14 cellular contexts compared by ENCODE assay signal in the genomic region with DNA sequence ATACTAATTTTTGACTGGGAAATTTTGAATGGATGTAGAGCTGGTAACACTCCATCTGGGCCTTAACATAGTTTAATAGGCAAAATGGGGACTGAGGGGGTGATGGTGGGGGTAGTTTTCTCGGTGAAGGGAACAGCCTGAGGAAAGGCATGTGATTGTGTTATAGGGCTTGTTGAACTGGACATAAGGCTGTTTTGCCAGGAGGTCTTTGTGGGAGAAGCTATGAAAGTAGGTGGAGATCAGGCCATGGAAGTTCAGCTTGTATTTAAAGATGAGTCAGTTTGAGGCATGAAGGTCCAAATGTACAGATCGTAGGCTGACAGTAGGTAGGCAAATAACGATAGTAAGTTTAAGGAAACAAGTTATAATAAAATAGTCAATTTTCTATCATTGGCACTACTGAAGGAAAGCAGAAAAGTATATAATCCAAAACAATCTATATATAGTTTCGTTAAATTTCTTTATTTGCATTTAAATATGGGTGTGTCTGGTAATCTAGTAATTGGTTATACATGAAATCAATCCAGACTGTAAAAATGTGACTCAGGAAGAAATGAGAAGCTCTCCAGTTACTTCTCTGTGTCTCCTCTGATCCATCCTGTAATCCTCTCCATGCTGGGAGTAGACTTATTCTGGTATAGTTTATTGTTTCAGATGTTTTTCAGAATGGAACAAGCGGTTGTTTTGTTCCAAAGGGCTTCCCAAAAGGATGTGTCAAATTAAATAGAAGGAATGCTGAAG. TPM values are rescaled to one million over a fixed set of nuclear protein-coding genes. Genes with fewer than 3 reads are reported as not detected.
DNase-seq lines count a peak whose midpoint lies in the region; ATAC-seq, FAIRE-seq and TF ChIP-seq lines count a peak whose summit lies in the region.
"Had no signal": no experiment of that assay in that cellular context is flagged by ENCODE, and none has a peak within 500 bp of the region (broad histone marks: within the 10 kb centered on the region; RNA-seq: fewer than 3 reads in every experiment).

No MANE protein-coding gene starts in this region.

- no peaks in the 10 kb centered on the region for H3K9me1 ChIP-seq in keratinocyte (ENCODE audit: control insufficient read depth, extremely low read depth, insufficient read depth, low read length)

- ATAC-seq in activated B cell treated with CpG ODN at 0.5 μM for 24 hours (ENCODE audit: low read depth) (no peak), GM21367 (IDR thresholded peaks at IDR 0.05; ENCODE audit: unreplicated experiment) (no peak), GM21786 (IDR thresholded peaks at IDR 0.05; ENCODE audit: unreplicated experiment) (no peak)
- ATAC-seq: lower lobe of right lung had no signal

- H3K27me3 Mint-ChIP-seq in Calu3 (ENCODE audit: unreplicated experiment), result no peaks in the 10 kb centered on the region
- H3K27me3 Mint-ChIP-seq in activated B cell treated with CpG ODN at 0.5 μM for 24 hours, result no peaks in the 10 kb centered on the region

- peak; percentile 76 for FAIRE-seq in keratinocyte (lab: Jason Lieb, UNC)
- FAIRE-seq: H1 had no signal

- H3K9me3 Mint-ChIP-seq in Calu3 (ENCODE audit: low read depth, unreplicated experiment) (no peaks in the 10 kb centered on the region), activated B cell treated with CpG ODN at 0.5 μM for 24 hours (peaks cover 2% of the 10 kb centered on the region)

- no peak overlapping the region for H2AFZ ChIP-seq in ACC112 (ENCODE audit: low read length, unreplicated experiment)
- H2AFZ ChIP-seq in keratinocyte (ENCODE audit: control insufficient read depth, low read length), result no peak overlapping the region

- no peaks in the 10 kb centered on the region for H3K9me3 ChIP-seq in keratinocyte (ENCODE audit: control insufficient read depth, low read depth, low read length)
- H3K9me3 ChIP-seq: lower lobe of right lung had no signal

- no peaks in the 10 kb centered on the region for H4K20me1 ChIP-seq in keratinocyte (ENCODE audit: control insufficient read depth, extremely low read depth, insufficient read depth, low read length)

- H3K79me2 ChIP-seq in ACC112 (ENCODE audit: control insufficient read depth, insufficient read depth, low read length, unreplicated experiment) (peaks cover 72% of the 10 kb centered on the region), keratinocyte (ENCODE audit: control insufficient read depth, insufficient read depth, low read length) (peaks cover 69% of the 10 kb centered on the region)

- no peak for TF ChIP-seq CTCF in Calu3 (IDR thresholded peaks at IDR 0.05; ENCODE audit: unreplicated experiment)
- no peak for TF ChIP-seq CTCF in activated B cell treated with CpG ODN at 0.5 μM for 24 hours (IDR thresholded peaks at IDR 0.05)
- TF ChIP-seq CTCF in keratinocyte (optimal IDR thresholded peaks at IDR 0.05 in 1 of 3, IDR thresholded peaks at IDR 0.05 in 1 of 3, conservative IDR thresholded peaks at IDR 0.05 in 1 of 3; ENCODE audit: extremely low read depth in 1 of 3, insufficient read depth in 2 of 3, low read length in 3 of 3), result no peak

- no peak for DNase-seq in Calu3
- DNase-seq in activated B cell treated with CpG ODN at 0.5 μM for 24 hours, result no peak
- DNase-seq in keratinocyte (ENCODE audit: low read depth, low spot score), result no peak
- no peak for DNase-seq in NCI-H1436 treated with DMSO at 0.1 percent for 48 hours (lab: John Stamatoyannopoulos, UW)
- no peak for DNase-seq in putamen (ENCODE audit: low spot score)
- DNase-seq: lower lobe of right lung; OCI-M1; posterior cingulate gyrus; stimulated activated CD4-positive, alpha-beta T cell treated with anti-CD3 and anti-CD28 coated beads, Interleukin-2, amount 100 ng/mL, for 48 hours; T-helper 9 cell had no signal

- H3K27ac Mint-ChIP-seq in Calu3 (ENCODE audit: unreplicated experiment) (peak overlapping the region; percentile 43), activated B cell treated with CpG ODN at 0.5 μM for 24 hours (peak overlapping the region; percentile 70)

- intact Hi-C loops in Calu3 (cut with micrococcal nuclease; ENCODE audit: unreplicated experiment), result no loop called here
- intact Hi-C loops in activated B cell treated with CpG ODN at 0.5 μM for 24 hours (cut with micrococcal nuclease), result loop anchor here (5.0 to 10.0 kb wide), 5 partner anchors 83 to 1550 kb away; a partner anchor contains a TSS

- H3K4me1 Mint-ChIP-seq in Calu3 (ENCODE audit: low read depth, unreplicated experiment) (peaks cover 58% of the 10 kb centered on the region), activated B cell treated with CpG ODN at 0.5 μM for 24 hours (peaks cover 74% of the 10 kb centered on the region)

- H3K27me3 ChIP-seq in ACC112 (ENCODE audit: insufficient read depth, low read length), result no peaks in the 10 kb centered on the region
- no peaks in the 10 kb centered on the region for H3K27me3 ChIP-seq in keratinocyte (ENCODE audit: control insufficient read depth, extremely low read depth, insufficient read depth, low read length)

- H3K27ac ChIP-seq in ACC112 (ENCODE audit: low read depth, low read length) (no peak overlapping the region), keratinocyte (ENCODE audit: control insufficient read depth, insufficient read depth, low read length) (peak overlapping the region; percentile 0)
- H3K27ac ChIP-seq: lower lobe of right lung had no signal

- H3K4me3 ChIP-seq in ACC112 (ENCODE audit: low read depth, low read length) (peak overlapping the region; percentile 38; the same call in 1 of the 2 replicates), keratinocyte (ENCODE audit: control insufficient read depth in 2 of 3, extremely low read depth in 1 of 3, insufficient read depth in 2 of 3, low read depth in 1 of 3, low read length in 3 of 3) (no peak overlapping the region)
- H3K4me3 ChIP-seq: lower lobe of right lung had no signal

- no TSS peak for BruUV-seq in Calu3 (replicated peaks; lab: Mats Ljungman, UMichigan)

- CTCF ChIA-PET in Calu3 (lab: Charles Lee) (interaction anchor here (0.9 to 1.4 kb wide), 3 partner anchors 15 to 91 kb away, joined by 3 to 6 read pairs (median 3); a partner anchor contains a TSS), activated B cell treated with CpG ODN at 0.5 μM for 24 hours (lab: Charles Lee) (interaction anchor here (1.1 to 1.8 kb wide), 2 partner anchors 92 to 96 kb away, joined by 5 to 7 read pairs; a partner anchor contains a TSS)

- H3K9ac ChIP-seq in keratinocyte (ENCODE audit: control insufficient read depth, extremely low read depth, insufficient read depth, low read length), result no peak overlapping the region

- peaks cover 31% of the 10 kb centered on the region for H3K36me3 Mint-ChIP-seq in Calu3 (ENCODE audit: insufficient read depth, unreplicated experiment)
- H3K36me3 Mint-ChIP-seq in activated B cell treated with CpG ODN at 0.5 μM for 24 hours (ENCODE audit: low read depth), result peaks cover 13% of the 10 kb centered on the region

- peak overlapping the region; percentile 89 for H3K4me3 Mint-ChIP-seq in Calu3 (ENCODE audit: low read depth, unreplicated experiment)
- H3K4me3 Mint-ChIP-seq in activated B cell treated with CpG ODN at 0.5 μM for 24 hours, result peak overlapping the region; percentile 47

- POLR2A ChIA-PET in activated B cell treated with CpG ODN at 0.5 μM for 24 hours (lab: Charles Lee), result interaction anchor here (0.8 to 5.4 kb wide), 3 partner anchors 29 to 91 kb away, joined by 3 to 108 read pairs (median 4); a partner anchor contains a TSS

- H3K4me1 ChIP-seq in ACC112 (ENCODE audit: control insufficient read depth, insufficient read depth, low read length, unreplicated experiment) (peaks cover 15% of the 10 kb centered on the region), keratinocyte (ENCODE audit: control insufficient read depth, extremely low read depth, insufficient read depth, low read length) (peaks cover 20% of the 10 kb centered on the region)

- H3K36me3 ChIP-seq in ACC112 (ENCODE audit: insufficient read depth, low read length) (no peaks in the 10 kb centered on the region), keratinocyte (ENCODE audit: control insufficient read depth in 2 of 2, extremely low read depth in 1 of 2, insufficient read depth in 2 of 2, low read length in 2 of 2) (no peaks in the 10 kb centered on the region)
- H3K36me3 ChIP-seq: lower lobe of right lung had no signal

- peak overlapping the region; percentile 94 for H3K4me2 ChIP-seq in keratinocyte (ENCODE audit: control insufficient read depth, extremely low read depth, insufficient read depth, low read depth, low read length)

- dilution Hi-C loops in keratinocyte (cut with MboI; ENCODE audit: extremely low pct_ligation_motif_present, low sequenced_read_pairs), result no loop called here

RNA-seq across cellular contexts. Expression of a gene that starts 2.8 kb away (rescaled TPM):
- 48.2 and 57.5 TPM in 2 replicates for total RNA-seq in Calu3 (2022)
- total RNA-seq in activated B cell treated with CpG ODN at 0.5 μM for 24 hours, result 79.9 and 82.7 TPM in 2 replicates
- polyA plus RNA-seq in keratinocyte, result 18.3 to 34.0 TPM (median 22.2 TPM) in 3 replicates
- 54.2 TPM for polyA plus RNA-seq in keratinocyte (2011; ENCODE audit: low read depth)
- 17.8 and 33.8 TPM in 2 replicates for polyA plus RNA-seq in keratinocyte (2011; cell fraction: cytosol; rRNA removed)
- 20.2 and 24.0 TPM in 2 replicates for polyA plus RNA-seq in keratinocyte (2011; cell fraction: nucleus; rRNA removed)
- 19.3 and 23.2 TPM in 2 replicates for polyA plus RNA-seq in keratinocyte (2012; ENCODE audit: low replicate concordance)
- polyA minus RNA-seq in keratinocyte, result 6.5 to 48.5 TPM (median 19.2 TPM) in 3 replicates
- polyA minus RNA-seq in keratinocyte (2011; cell fraction: cytosol; rRNA and poly(A)+ RNA removed), result 61.4 TPM
- polyA minus RNA-seq in keratinocyte (2011; cell fraction: nucleus; rRNA and poly(A)+ RNA removed), result 21.7 and 39.4 TPM in 2 replicates
